In the genomic region with DNA sequence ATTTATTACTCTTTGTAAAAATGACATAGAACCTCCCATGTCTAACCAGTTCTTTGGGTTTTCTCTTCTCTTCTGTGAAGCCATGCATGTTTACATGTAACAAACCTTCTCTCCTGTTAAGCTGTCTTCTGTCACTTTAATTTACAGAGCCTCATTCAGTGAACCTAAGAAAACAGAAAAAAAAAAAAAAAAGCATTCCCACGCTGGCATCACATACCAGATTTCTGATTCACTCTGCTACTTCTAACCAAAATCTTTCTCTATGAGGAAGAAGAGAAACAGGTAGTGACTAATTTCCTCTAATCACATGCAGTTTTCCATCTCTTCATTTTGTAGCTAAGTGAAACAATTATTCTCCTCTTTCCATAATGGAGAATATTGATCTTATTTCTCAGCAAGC, we compare ENCODE assay signal across 11 cellular contexts.
DNase-seq lines count a peak whose midpoint lies in the region; ATAC-seq and TF ChIP-seq lines count a peak whose summit lies in the region.
"Had no signal": no experiment of that assay in that cellular context is flagged by ENCODE, and none has a peak within 500 bp of the region (broad histone marks: within the 10 kb centered on the region; RNA-seq: fewer than 3 reads in every experiment).

No MANE protein-coding gene starts in this region.

- no peak overlapping the region for H2AFZ ChIP-seq in osteoblast (ENCODE audit: low read length)

- peak; percentile 19 for DNase-seq in GM04503 (ENCODE audit: low read depth)
- DNase-seq in SJSA1 (ENCODE audit: low read depth in 1 of 2, low spot score in 2 of 2) = peak in 1 of 2 experiments; percentile 52
- no peak for DNase-seq in esophagus squamous epithelium (lab: John Stamatoyannopoulos, UW)
- DNase-seq in osteoblast (ENCODE audit: insufficient read length, low spot score, missing footprints) = peak; percentile 66
- DNase-seq in upper lobe of right lung = no peak
- no peak for DNase-seq in mucosa of gallbladder (ENCODE audit: low spot score)
- DNase-seq in NCI-H2196 treated with DMSO at 0.1 percent for 48 hours (lab: John Stamatoyannopoulos, UW; ENCODE audit: unreplicated experiment) = no peak
- DNase-seq: body of pancreas; CD4-positive, alpha-beta memory T cell; gastrocnemius medialis had no signal

- TF ChIP-seq POLR2A in esophagus squamous epithelium (IDR thresholded peaks at IDR 0.05) = no peak

- no peak for TF ChIP-seq CTCF in esophagus squamous epithelium (IDR thresholded peaks at IDR 0.05)
- TF ChIP-seq CTCF in osteoblast (IDR thresholded peaks at IDR 0.05; ENCODE audit: extremely low read depth, low read depth, low read length) = no peak
- no peak for TF ChIP-seq CTCF in upper lobe of right lung (IDR thresholded peaks at IDR 0.05)

- H3K36me3 ChIP-seq in SJSA1 (no peaks in the 10 kb centered on the region), esophagus squamous epithelium (no peaks in the 10 kb centered on the region), osteoblast (ENCODE audit: insufficient read depth, low read length) (no peaks in the 10 kb centered on the region), upper lobe of right lung (no peaks in the 10 kb centered on the region)
- H3K36me3 ChIP-seq: gastrocnemius medialis had no signal

- no peaks in the 10 kb centered on the region for H3K79me2 ChIP-seq in osteoblast (ENCODE audit: insufficient read depth, low read length)

- WGBS in esophagus squamous epithelium, 2 donors = 6 to 14% methylated on average over 1 of the region's 1 CpG

- intact Hi-C loops in esophagus squamous epithelium (cut with DNase I) = no loop called here
- intact Hi-C loops in upper lobe of right lung (cut with DNase I) = no loop called here

- peak overlapping the region; percentile 39 for H3K27ac ChIP-seq in SJSA1
- H3K27ac ChIP-seq in esophagus squamous epithelium = peak overlapping the region; percentile 50 to 77 (median 65)
- H3K27ac ChIP-seq in osteoblast (ENCODE audit: low read depth, low read length) = no peak overlapping the region
- no peak overlapping the region for H3K27ac ChIP-seq in upper lobe of right lung
- H3K27ac ChIP-seq: body of pancreas, gastrocnemius medialis had no signal

- no peak overlapping the region for H3K4me2 ChIP-seq in osteoblast (ENCODE audit: insufficient read depth, low read length)

- no peaks in the 10 kb centered on the region for H4K20me1 ChIP-seq in osteoblast (ENCODE audit: insufficient read depth, low read length)

- H3K9me3 ChIP-seq in SJSA1 (replicated peaks) (no peaks in the 10 kb centered on the region), esophagus squamous epithelium (no peaks in the 10 kb centered on the region), osteoblast (ENCODE audit: low read depth, low read length) (no peaks in the 10 kb centered on the region), upper lobe of right lung (no peaks in the 10 kb centered on the region)
- H3K9me3 ChIP-seq: body of pancreas, gastrocnemius medialis had no signal

- H3K4me1 ChIP-seq in SJSA1 (replicated peaks) (peaks cover 9% of the 10 kb centered on the region), esophagus squamous epithelium (peaks cover 0 to 32% (median 6%) of the 10 kb centered on the region in 3 donors), osteoblast (ENCODE audit: insufficient read depth, low read length) (no peaks in the 10 kb centered on the region), upper lobe of right lung (no peaks in the 10 kb centered on the region)
- H3K4me1 ChIP-seq: body of pancreas, gastrocnemius medialis had no signal

- ATAC-seq in upper lobe of right lung = no peak
- no peak for ATAC-seq in GM18502 (IDR thresholded peaks at IDR 0.05; ENCODE audit: poor library complexity, unreplicated experiment)
- ATAC-seq: body of pancreas, gastrocnemius medialis had no signal

- no peaks in the 10 kb centered on the region for H3K27me3 ChIP-seq in SJSA1 (replicated peaks)
- no peaks in the 10 kb centered on the region for H3K27me3 ChIP-seq in esophagus squamous epithelium
- H3K27me3 ChIP-seq in osteoblast (ENCODE audit: insufficient read depth, low read length) = no peaks in the 10 kb centered on the region
- no peaks in the 10 kb centered on the region for H3K27me3 ChIP-seq in upper lobe of right lung
- H3K27me3 ChIP-seq: body of pancreas, gastrocnemius medialis had no signal

- no peak overlapping the region for H3K4me3 ChIP-seq in SJSA1
- no peak overlapping the region for H3K4me3 ChIP-seq in esophagus squamous epithelium
- H3K4me3 ChIP-seq in osteoblast (ENCODE audit: insufficient read depth, low read length) = no peak overlapping the region
- no peak overlapping the region for H3K4me3 ChIP-seq in upper lobe of right lung
- H3K4me3 ChIP-seq: body of pancreas, gastrocnemius medialis had no signal

Comparison
In these comparisons a context has a peak if more than half of its experiments do, and no peak if none do; other contexts are left out.
1. DNase-seq: peak in GM04503 (single experiment) and osteoblast (single experiment); none in esophagus squamous epithelium (single experiment), upper lobe of right lung (single experiment), mucosa of gallbladder (single experiment) and NCI-H2196 treated with DMSO at 0.1 percent for 48 hours (single experiment).
2. H3K27ac ChIP-seq: peak in SJSA1 (single experiment) and esophagus squamous epithelium (4 of 4); none in osteoblast (single experiment) and upper lobe of right lung (single experiment).